ENCODE assay signal across 30 cellular contexts in the genomic region with DNA sequence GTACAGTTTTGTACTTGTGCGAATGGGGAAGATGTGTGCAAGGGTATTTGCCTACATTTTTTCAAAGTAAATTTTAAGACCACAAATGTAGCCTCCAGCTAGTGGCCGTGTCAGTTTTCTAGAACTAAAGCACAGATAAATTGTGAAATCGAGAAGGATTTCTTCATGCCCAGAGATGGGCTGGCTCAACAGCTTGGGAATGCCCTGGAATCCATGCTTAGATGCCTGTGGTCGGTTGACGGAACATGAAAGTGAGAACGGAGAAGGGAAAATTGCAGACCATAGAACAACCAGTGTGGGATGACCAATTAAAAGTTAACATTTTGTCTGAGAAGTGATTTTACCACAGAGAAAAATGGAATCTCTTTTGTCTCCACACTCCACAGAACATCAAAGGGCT.
"Had no signal": no experiment of that assay in that cellular context is flagged by ENCODE, and none has a peak within 500 bp of the region (broad histone marks: within the 10 kb centered on the region; RNA-seq: fewer than 3 reads in every experiment).

No MANE protein-coding gene starts in this region.

- H3K9me3 Mint-ChIP-seq: activated B cell treated with CpG ODN at 0.5 μM for 24 hours; activated naive CD4-positive, alpha-beta T cell treated with anti-CD3 and anti-CD28 coated beads for 36 hours; activated naive CD4-positive, alpha-beta T cell treated with anti-CD3 and anti-CD28 coated beads, Interleukin-2, amount 50 U/mL, for 72 hours; activated T-helper 1 cell treated with anti-CD3 and anti-CD28 coated beads, Interleukin-12 subunit alpha, Interleukin-12 subunit beta, Interleukin-2, Interleukin-4 antibody, amounts not matched to agents 30 ng/mL and 10 ng/mL and 1 ng/mL, durations not matched to agents 14 hours and 24 hours and 36 hours had no signal

- H3K36me3 Mint-ChIP-seq: activated CD4-positive, alpha-beta memory T cell treated with anti-CD3 and anti-CD28 coated beads for 36 hours; activated naive CD4-positive, alpha-beta T cell treated with anti-CD3 and anti-CD28 coated beads, Interleukin-2, amount 50 U/mL, for 72 hours had no signal

- H3K4me1 Mint-ChIP-seq: activated B cell treated with CpG ODN at 0.5 μM for 24 hours; central memory CD8-positive, alpha-beta T cell had no signal

- DNase-seq: activated B cell treated with CpG ODN at 0.5 μM for 24 hours; activated CD4-positive, alpha-beta memory T cell treated with anti-CD3 and anti-CD28 coated beads for 36 hours; activated CD4-positive, alpha-beta T cell treated with anti-CD3 and anti-CD28 coated beads for 4 hours; activated CD4-positive, alpha-beta T cell treated with anti-CD3 and anti-CD28 coated beads, Interleukin-2, amount 50 U/mL, for 1 hour; activated CD4-positive, CD25-positive, alpha-beta regulatory T cell treated with anti-CD3 and anti-CD28 coated beads, Interleukin-2, amount 50 U/mL, for 72 hours; activated CD8-positive, alpha-beta memory T cell treated with anti-CD3 and anti-CD28 coated beads, Interleukin-2, amount 50 U/mL, for 4 hours; activated gamma-delta T cell treated with Interleukin-2 at 50 U/mL for 16 hours; activated naive CD4-positive, alpha-beta T cell treated with anti-CD3 and anti-CD28 coated beads for 36 hours; activated T-cell treated with anti-CD3 and anti-CD28 coated beads for 4 hours; activated T-cell treated with anti-CD3 and anti-CD28 coated beads, Interleukin-2, amount 50 U/mL, for 4 hours; adrenal gland; anterior cingulate cortex; NCI-H1048; NCI-H1105 treated with DMSO at 0.1 percent for 48 hours; NCI-H1436; NCI-H1694; NCI-H1930; NCI-H2081 treated with DMSO at 0.1 percent for 48 hours; NCI-H345; NCI-H526; NCI-H748 treated with DMSO at 0.1 percent for 48 hours; NK-92 treated with Interleukin-12 subunit alpha and Interleukin-12 subunit beta, amount 100 ng/mL, for 24 hours; PC-9; SIG-M5; T-helper 1 cell; T-helper 2 cell; T-helper 9 cell had no signal

- H3K4me3 Mint-ChIP-seq: activated B cell treated with CpG ODN at 0.5 μM for 24 hours; activated CD4-positive, alpha-beta memory T cell treated with anti-CD3 and anti-CD28 coated beads for 36 hours; activated naive CD4-positive, alpha-beta T cell treated with anti-CD3 and anti-CD28 coated beads for 36 hours; activated T-cell treated with anti-CD3 and anti-CD28 coated beads, Interleukin-2, amount 50 U/mL, for 4 hours; activated T-helper 1 cell treated with anti-CD3 and anti-CD28 coated beads, Interleukin-12 subunit alpha, Interleukin-12 subunit beta, Interleukin-2, Interleukin-4 antibody, amounts not matched to agents 30 ng/mL and 10 ng/mL and 1 ng/mL, durations not matched to agents 14 hours and 24 hours and 36 hours; central memory CD8-positive, alpha-beta T cell had no signal

- H3K27ac Mint-ChIP-seq: activated B cell treated with CpG ODN at 0.5 μM for 24 hours; activated CD4-positive, alpha-beta memory T cell treated with anti-CD3 and anti-CD28 coated beads for 36 hours; activated naive CD4-positive, alpha-beta T cell treated with anti-CD3 and anti-CD28 coated beads for 36 hours; activated naive CD4-positive, alpha-beta T cell treated with anti-CD3 and anti-CD28 coated beads, Interleukin-2, amount 50 U/mL, for 72 hours; activated T-helper 1 cell treated with anti-CD3 and anti-CD28 coated beads, Interleukin-12 subunit alpha, Interleukin-12 subunit beta, Interleukin-2, Interleukin-4 antibody, amounts not matched to agents 30 ng/mL and 10 ng/mL and 1 ng/mL, durations not matched to agents 14 hours and 24 hours and 36 hours had no signal

- H3K27me3 Mint-ChIP-seq: activated B cell treated with CpG ODN at 0.5 μM for 24 hours; activated CD4-positive, alpha-beta memory T cell treated with anti-CD3 and anti-CD28 coated beads for 36 hours; central memory CD8-positive, alpha-beta T cell had no signal
